Comparison of ENCODE assay signal across 8 cellular contexts in the genomic region with DNA sequence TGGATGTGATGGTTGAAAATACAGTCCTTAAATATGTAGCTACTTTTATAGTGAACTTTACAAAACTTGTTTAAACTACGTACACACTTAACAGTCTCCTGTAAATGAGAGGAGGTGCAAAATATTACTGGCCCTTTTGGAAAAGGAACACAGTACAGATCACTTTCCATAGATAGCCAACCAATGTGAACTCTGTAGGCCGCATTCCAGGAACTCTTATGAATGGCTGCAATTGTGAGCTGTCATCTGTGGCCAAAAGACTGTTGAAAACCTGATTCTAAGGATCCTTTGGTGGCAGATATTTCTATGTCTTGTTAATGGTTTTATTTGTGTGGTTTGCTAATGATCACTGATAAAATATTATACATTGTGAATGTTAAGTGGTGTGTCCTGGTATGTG.
DNase-seq lines count a peak whose midpoint lies in the region; ATAC-seq and TF ChIP-seq lines count a peak whose summit lies in the region.

No MANE protein-coding gene starts in this region.

- H3K27ac ChIP-seq in HEK293 (ENCODE audit: extremely low read depth, low read depth, low read length), result no peak overlapping the region
- no peak overlapping the region for H3K27ac ChIP-seq in tibial artery

- TF ChIP-seq CTCF in HEK293 (tag by site-specific recombination; IDR thresholded peaks at IDR 0.05) (no peak), tibial artery (IDR thresholded peaks at IDR 0.05) (no peak)

- POLR2A ChIA-PET in HEK293 (lab: Yijun Ruan, JAX) (interaction anchor here (0.9 kb wide), 1 partner anchor 16 kb away, joined by 3 read pairs; no protein-coding TSS in a partner anchor), HEK293T (lab: Yijun Ruan, JAX) (no interaction called here)

- H3K36me3 ChIP-seq in HEK293 (ENCODE audit: control insufficient read depth in 2 of 2, insufficient read depth in 1 of 2, low read length in 2 of 2) (peaks cover 0 to 24% of the 10 kb centered on the region in 2 experiments; a peak in 1 of 3 replicates), tibial artery (no peaks in the 10 kb centered on the region)

- in situ Hi-C loops in ACHN (cut with HindIII; ENCODE audit: low pct_ligation_motif_present, low pct_unique_long_range_greater_than_20kb, low sequenced_read_pairs), result no loop called here

- H3K4me1 ChIP-seq in HEK293 (ENCODE audit: control insufficient read depth, insufficient read depth, low read length) (no peaks in the 10 kb centered on the region), tibial artery (peaks cover 0 to 65% (median 18%) of the 10 kb centered on the region in 4 donors)

- no peaks in the 10 kb centered on the region for H3K9me3 ChIP-seq in HEK293 (ENCODE audit: control insufficient read depth, insufficient read depth, low read depth, low read length)
- no peaks in the 10 kb centered on the region for H3K9me3 ChIP-seq in tibial artery

- peak overlapping the region; percentile 87 for H3K4me3 ChIP-seq in HEK293 (ENCODE audit: low read depth, low read length)
- peak overlapping the region; percentile 90 to 93 for H3K4me3 ChIP-seq in tibial artery

- intact Hi-C loops in tibial artery (cut with DNase I; ENCODE audit: low total_unique reads), result loop anchor here (5.0 kb wide), 1 partner anchor 187 kb away; no protein-coding TSS in a partner anchor

- no peak for ATAC-seq in GM21717 (IDR thresholded peaks at IDR 0.05; ENCODE audit: unreplicated experiment)
- ATAC-seq in GM18519 (IDR thresholded peaks at IDR 0.05; ENCODE audit: low FRiP score, unreplicated experiment), result no peak

- H3K27me3 ChIP-seq in tibial artery, result no peaks in the 10 kb centered on the region

- CTCF ChIA-PET in HEK293 (lab: Yijun Ruan, JAX) (interaction anchor here (0.9 kb wide), 1 partner anchor 16 kb away, joined by 4 read pairs; no protein-coding TSS in a partner anchor), HEK293T (lab: Yijun Ruan, JAX) (no interaction called here)

- DNase-seq in ACHN (peak; percentile 32), amniotic epithelial cell (ENCODE audit: low read depth) (peak; percentile 43), inferior parietal cortex (ENCODE audit: extremely low spot score) (peak; percentile 81), tibial artery (no peak), HEK293T (ENCODE audit: extremely low spot score) (no peak)

TF ChIP-seq in HEK293, 187 proteins besides CTCF, POLR2A, EP300 and RAD21 (continues in another document):
- TF ChIP-seq ZNF366 (tag by site-specific recombination; conservative IDR thresholded peaks at IDR 0.05) (no peak), ZNF658 (tag by site-specific recombination; IDR thresholded peaks at IDR 0.05) (no peak), ZBTB1 (tag by site-specific recombination; IDR thresholded peaks at IDR 0.05) (no peak)
- TF ChIP-seq, protein P1, sequence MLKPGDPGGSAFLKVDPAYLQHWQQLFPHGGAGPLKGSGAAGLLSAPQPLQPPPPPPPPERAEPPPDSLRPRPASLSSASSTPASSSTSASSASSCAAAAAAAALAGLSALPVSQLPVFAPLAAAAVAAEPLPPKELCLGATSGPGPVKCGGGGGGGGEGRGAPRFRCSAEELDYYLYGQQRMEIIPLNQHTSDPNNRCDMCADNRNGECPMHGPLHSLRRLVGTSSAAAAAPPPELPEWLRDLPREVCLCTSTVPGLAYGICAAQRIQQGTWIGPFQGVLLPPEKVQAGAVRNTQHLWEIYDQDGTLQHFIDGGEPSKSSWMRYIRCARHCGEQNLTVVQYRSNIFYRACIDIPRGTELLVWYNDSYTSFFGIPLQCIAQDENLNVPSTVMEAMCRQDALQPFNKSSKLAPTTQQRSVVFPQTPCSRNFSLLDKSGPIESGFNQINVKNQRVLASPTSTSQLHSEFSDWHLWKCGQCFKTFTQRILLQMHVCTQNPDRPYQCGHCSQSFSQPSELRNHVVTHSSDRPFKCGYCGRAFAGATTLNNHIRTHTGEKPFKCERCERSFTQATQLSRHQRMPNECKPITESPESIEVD (tag by site-specific recombination; IDR thresholded peaks at IDR 0.05), result 0 out of 2 replicates have a peak, but pooled peaks have one; percentile 4
- TF ChIP-seq, protein P2, sequence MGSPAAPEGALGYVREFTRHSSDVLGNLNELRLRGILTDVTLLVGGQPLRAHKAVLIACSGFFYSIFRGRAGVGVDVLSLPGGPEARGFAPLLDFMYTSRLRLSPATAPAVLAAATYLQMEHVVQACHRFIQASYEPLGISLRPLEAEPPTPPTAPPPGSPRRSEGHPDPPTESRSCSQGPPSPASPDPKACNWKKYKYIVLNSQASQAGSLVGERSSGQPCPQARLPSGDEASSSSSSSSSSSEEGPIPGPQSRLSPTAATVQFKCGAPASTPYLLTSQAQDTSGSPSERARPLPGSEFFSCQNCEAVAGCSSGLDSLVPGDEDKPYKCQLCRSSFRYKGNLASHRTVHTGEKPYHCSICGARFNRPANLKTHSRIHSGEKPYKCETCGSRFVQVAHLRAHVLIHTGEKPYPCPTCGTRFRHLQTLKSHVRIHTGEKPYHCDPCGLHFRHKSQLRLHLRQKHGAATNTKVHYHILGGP (tag by site-specific recombination; IDR thresholded peaks at IDR 0.05), result peak; percentile 83

TF ChIP-seq in HEK293T, 16 proteins besides CTCF, POLR2A, EP300 and RAD21:
- TF ChIP-seq FOXM1 (IDR thresholded peaks at IDR 0.05; ENCODE audit: borderline replicate concordance) (no peak), ELF4 (IDR thresholded peaks at IDR 0.05) (no peak), BHLHE40 (IDR thresholded peaks at IDR 0.05; ENCODE audit: borderline replicate concordance) (no peak), SP1 (IDR thresholded peaks at IDR 0.05) (no peak)

Comparison
In these comparisons a context has a peak if more than half of its experiments do, and no peak if none do; other contexts are left out.
1. DNase-seq: peak in ACHN (single experiment), amniotic epithelial cell (single experiment) and inferior parietal cortex (single experiment); none in tibial artery (0 of 2) and HEK293T (single experiment).